In the genomic region with DNA sequence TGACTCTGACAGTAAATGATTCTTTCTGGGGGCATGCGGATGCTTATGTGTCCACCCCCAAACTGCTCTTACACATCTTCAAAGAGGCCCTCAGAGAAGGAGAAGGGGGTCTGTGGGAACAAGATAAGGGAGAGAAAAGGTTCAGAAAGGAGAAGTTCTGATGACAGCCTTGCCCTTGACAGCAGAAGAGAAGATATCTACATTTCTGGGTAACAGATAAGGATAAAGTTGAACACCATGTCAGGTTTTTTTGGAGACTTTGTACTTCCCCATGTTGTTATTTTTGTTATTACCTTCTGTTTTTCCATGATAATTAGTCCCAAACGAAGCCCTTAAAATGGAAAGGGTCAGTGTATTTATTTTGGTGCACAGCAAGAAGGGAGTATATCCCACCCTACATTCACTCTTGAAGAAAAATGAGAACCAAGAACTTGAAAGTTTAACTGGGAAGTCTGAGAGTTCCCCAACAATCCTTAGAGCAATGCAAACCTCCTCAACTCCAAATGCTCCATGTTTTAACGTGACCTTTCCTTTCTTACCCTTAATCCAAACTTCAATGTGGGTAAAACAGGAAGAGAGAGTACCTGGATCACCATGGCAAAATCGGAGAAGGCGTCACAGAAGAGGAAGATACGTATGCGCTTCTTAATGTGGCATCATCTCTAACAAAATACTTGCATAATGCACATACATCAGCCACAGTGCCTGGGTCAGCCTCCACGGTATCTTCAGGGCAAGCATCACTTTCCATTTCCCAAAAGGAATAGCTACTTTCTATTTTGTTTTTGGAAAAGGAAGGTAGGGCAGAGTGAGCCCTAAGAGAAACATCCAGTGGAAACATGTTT, we compare ENCODE assay signal across 1 cellular context.
TF ChIP-seq lines count a peak whose summit lies in the region.

No MANE protein-coding gene starts in this region.

TF ChIP-seq in K562, 482 proteins besides CTCF, POLR2A, EP300 and RAD21 (continued from another document and continues in another):
- TF ChIP-seq, protein P1, sequence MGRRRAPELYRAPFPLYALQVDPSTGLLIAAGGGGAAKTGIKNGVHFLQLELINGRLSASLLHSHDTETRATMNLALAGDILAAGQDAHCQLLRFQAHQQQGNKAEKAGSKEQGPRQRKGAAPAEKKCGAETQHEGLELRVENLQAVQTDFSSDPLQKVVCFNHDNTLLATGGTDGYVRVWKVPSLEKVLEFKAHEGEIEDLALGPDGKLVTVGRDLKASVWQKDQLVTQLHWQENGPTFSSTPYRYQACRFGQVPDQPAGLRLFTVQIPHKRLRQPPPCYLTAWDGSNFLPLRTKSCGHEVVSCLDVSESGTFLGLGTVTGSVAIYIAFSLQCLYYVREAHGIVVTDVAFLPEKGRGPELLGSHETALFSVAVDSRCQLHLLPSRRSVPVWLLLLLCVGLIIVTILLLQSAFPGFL (CRISPR knock-in tag; IDR thresholded peaks at IDR 0.05), result no peak
- no peak for TF ChIP-seq PPARD (CRISPR knock-in tag; IDR thresholded peaks at IDR 0.05)
- TF ChIP-seq, protein P2, sequence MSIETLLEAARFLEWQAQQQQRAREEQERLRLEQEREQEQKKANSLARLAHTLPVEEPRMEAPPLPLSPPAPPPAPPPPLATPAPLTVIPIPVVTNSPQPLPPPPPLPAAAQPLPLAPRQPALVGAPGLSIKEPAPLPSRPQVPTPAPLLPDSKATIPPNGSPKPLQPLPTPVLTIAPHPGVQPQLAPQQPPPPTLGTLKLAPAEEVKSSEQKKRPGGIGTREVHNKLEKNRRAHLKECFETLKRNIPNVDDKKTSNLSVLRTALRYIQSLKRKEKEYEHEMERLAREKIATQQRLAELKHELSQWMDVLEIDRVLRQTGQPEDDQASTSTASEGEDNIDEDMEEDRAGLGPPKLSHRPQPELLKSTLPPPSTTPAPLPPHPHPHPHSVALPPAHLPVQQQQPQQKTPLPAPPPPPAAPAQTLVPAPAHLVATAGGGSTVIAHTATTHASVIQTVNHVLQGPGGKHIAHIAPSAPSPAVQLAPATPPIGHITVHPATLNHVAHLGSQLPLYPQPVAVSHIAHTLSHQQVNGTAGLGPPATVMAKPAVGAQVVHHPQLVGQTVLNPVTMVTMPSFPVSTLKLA (conservative IDR thresholded peaks at IDR 0.05), result 0 out of 4 replicates have a peak, but pooled peaks of 1 of the 2 experiments have one; percentile 44
- TF ChIP-seq, protein P3, sequence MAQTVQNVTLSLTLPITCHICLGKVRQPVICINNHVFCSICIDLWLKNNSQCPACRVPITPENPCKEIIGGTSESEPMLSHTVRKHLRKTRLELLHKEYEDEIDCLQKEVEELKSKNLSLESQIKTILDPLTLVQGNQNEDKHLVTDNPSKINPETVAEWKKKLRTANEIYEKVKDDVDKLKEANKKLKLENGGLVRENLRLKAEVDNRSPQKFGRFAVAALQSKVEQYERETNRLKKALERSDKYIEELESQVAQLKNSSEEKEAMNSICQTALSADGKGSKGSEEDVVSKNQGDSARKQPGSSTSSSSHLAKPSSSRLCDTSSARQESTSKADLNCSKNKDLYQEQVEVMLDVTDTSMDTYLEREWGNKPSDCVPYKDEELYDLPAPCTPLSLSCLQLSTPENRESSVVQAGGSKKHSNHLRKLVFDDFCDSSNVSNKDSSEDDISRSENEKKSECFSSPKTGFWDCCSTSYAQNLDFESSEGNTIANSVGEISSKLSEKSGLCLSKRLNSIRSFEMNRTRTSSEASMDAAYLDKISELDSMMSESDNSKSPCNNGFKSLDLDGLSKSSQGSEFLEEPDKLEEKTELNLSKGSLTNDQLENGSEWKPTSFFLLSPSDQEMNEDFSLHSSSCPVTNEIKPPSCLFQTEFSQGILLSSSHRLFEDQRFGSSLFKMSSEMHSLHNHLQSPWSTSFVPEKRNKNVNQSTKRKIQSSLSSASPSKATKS (CRISPR knock-in tag; IDR thresholded peaks at IDR 0.05), result no peak
- peak; percentile 90 for TF ChIP-seq CCNT2 (IDR thresholded peaks at IDR 0.05; ENCODE audit: borderline replicate concordance, extremely low read depth, insufficient read length, low read depth, low read length)
- TF ChIP-seq CHD1 (IDR thresholded peaks at IDR 0.05; ENCODE audit: low read length), result no peak
- no peak for TF ChIP-seq ZNF561 (CRISPR knock-in tag; conservative IDR thresholded peaks at IDR 0.05)
- no peak for TF ChIP-seq SLC30A9 (CRISPR knock-in tag; IDR thresholded peaks at IDR 0.05)
- TF ChIP-seq SRF (CRISPR knock-in tag; IDR thresholded peaks at IDR 0.05), result no peak
- TF ChIP-seq PTTG1 (tag; IDR thresholded peaks at IDR 0.05; ENCODE audit: low read depth), result no peak
- TF ChIP-seq, protein P4, sequence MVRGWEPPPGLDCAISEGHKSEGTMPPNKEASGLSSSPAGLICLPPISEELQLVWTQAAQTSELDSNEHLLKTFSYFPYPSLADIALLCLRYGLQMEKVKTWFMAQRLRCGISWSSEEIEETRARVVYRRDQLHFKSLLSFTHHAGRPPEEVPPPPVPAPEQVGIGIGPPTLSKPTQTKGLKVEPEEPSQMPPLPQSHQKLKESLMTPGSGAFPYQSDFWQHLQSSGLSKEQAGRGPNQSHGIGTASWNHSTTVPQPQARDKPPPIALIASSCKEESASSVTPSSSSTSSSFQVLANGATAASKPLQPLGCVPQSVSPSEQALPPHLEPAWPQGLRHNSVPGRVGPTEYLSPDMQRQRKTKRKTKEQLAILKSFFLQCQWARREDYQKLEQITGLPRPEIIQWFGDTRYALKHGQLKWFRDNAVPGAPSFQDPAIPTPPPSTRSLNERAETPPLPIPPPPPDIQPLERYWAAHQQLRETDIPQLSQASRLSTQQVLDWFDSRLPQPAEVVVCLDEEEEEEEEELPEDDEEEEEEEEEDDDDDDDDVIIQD (CRISPR knock-in tag; IDR thresholded peaks at IDR 0.05), result no peak
- no peak for TF ChIP-seq NFE2 (IDR thresholded peaks at IDR 0.05; ENCODE audit: low read depth)
- TF ChIP-seq, protein P5, sequence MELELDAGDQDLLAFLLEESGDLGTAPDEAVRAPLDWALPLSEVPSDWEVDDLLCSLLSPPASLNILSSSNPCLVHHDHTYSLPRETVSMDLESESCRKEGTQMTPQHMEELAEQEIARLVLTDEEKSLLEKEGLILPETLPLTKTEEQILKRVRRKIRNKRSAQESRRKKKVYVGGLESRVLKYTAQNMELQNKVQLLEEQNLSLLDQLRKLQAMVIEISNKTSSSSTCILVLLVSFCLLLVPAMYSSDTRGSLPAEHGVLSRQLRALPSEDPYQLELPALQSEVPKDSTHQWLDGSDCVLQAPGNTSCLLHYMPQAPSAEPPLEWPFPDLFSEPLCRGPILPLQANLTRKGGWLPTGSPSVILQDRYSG (tag; conservative IDR thresholded peaks at IDR 0.05; ENCODE audit: low read depth), result 0 out of 2 replicates have a peak, but pooled peaks have one; percentile 40
- no peak for TF ChIP-seq CAMTA2 (CRISPR knock-in tag; conservative IDR thresholded peaks at IDR 0.05)
- TF ChIP-seq CBFB (CRISPR knock-in tag; IDR thresholded peaks at IDR 0.05), result no peak
- TF ChIP-seq RBM15 (IDR thresholded peaks at IDR 0.05; ENCODE audit: insufficient read depth, low read length), result no peak
- no peak for TF ChIP-seq PCBP2 (IDR thresholded peaks at IDR 0.05; ENCODE audit: low read depth, low read length, poor library complexity, severe bottlenecking)
- TF ChIP-seq ZNF239 (CRISPR knock-in tag; IDR thresholded peaks at IDR 0.05), result no peak
- TF ChIP-seq, protein P6, sequence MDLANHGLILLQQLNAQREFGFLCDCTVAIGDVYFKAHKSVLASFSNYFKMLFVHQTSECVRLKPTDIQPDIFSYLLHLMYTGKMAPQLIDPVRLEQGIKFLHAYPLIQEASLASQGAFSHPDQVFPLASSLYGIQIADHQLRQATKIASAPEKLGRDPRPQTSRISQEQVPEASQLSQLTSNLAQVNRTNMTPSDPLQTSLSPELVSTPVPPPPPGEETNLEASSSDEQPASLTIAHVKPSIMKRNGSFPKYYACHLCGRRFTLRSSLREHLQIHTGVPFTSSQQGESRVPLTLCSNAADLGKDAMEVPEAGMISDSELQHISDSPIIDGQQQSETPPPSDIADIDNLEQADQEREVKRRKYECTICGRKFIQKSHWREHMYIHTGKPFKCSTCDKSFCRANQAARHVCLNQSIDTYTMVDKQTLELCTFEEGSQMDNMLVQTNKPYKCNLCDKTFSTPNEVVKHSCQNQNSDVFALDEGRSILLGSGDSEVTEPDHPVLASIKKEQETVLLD (IDR thresholded peaks at IDR 0.05), result peak; percentile 29; the same call in 1 of the 2 replicates
- no peak for TF ChIP-seq BCL6 (CRISPR knock-in tag; IDR thresholded peaks at IDR 0.05)
- TF ChIP-seq POLR3A (IDR thresholded peaks at IDR 0.05; ENCODE audit: borderline replicate concordance, extremely low read depth, insufficient read depth, insufficient read length), result no peak
- no peak for TF ChIP-seq ZNF408 (CRISPR knock-in tag; IDR thresholded peaks at IDR 0.05; ENCODE audit: low read depth)
- TF ChIP-seq, protein P7, sequence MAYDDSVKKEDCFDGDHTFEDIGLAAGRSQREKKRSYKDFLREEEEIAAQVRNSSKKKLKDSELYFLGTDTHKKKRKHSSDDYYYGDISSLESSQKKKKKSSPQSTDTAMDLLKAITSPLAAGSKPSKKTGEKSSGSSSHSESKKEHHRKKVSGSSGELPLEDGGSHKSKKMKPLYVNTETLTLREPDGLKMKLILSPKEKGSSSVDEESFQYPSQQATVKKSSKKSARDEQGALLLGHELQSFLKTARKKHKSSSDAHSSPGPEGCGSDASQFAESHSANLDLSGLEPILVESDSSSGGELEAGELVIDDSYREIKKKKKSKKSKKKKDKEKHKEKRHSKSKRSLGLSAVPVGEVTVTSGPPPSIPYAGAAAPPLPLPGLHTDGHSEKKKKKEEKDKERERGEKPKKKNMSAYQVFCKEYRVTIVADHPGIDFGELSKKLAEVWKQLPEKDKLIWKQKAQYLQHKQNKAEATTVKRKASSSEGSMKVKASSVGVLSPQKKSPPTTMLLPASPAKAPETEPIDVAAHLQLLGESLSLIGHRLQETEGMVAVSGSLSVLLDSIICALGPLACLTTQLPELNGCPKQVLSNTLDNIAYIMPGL (CRISPR knock-in tag; IDR thresholded peaks at IDR 0.05), result no peak
- TF ChIP-seq, protein P8, sequence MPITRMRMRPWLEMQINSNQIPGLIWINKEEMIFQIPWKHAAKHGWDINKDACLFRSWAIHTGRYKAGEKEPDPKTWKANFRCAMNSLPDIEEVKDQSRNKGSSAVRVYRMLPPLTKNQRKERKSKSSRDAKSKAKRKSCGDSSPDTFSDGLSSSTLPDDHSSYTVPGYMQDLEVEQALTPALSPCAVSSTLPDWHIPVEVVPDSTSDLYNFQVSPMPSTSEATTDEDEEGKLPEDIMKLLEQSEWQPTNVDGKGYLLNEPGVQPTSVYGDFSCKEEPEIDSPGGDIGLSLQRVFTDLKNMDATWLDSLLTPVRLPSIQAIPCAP (CRISPR knock-in tag; IDR thresholded peaks at IDR 0.05; ENCODE audit: borderline replicate concordance), result no peak
- TF ChIP-seq, protein P9, sequence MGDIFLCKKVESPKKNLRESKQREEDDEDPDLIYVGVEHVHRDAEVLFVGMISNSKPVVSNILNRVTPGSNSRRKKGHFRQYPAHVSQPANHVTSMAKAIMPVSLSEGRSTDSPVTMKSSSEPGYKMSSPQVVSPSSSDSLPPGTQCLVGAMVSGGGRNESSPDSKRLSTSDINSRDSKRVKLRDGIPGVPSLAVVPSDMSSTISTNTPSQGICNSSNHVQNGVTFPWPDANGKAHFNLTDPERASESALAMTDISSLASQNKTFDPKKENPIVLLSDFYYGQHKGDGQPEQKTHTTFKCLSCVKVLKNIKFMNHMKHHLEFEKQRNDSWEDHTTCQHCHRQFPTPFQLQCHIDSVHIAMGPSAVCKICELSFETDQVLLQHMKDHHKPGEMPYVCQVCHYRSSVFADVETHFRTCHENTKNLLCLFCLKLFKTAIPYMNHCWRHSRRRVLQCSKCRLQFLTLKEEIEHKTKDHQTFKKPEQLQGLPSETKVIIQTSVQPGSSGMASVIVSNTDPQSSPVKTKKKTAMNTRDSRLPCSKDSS (IDR thresholded peaks at IDR 0.05; ENCODE audit: low read depth, partially characterized antibody), result no peak
- TF ChIP-seq ZNF140 (CRISPR knock-in tag; IDR thresholded peaks at IDR 0.05), result no peak
- no peak for TF ChIP-seq ZNF146 (CRISPR knock-in tag; IDR thresholded peaks at IDR 0.05; ENCODE audit: unreplicated experiment)
- no peak for TF ChIP-seq ETS2 (tag; IDR thresholded peaks at IDR 0.05; ENCODE audit: borderline replicate concordance, poor library complexity, severe bottlenecking)
- TF ChIP-seq TRIM24 (IDR thresholded peaks at IDR 0.05), result peak; percentile 95 to 96
- peak; percentile 78 for TF ChIP-seq MTA1 (IDR thresholded peaks at IDR 0.05; ENCODE audit: borderline replicate concordance)
- peak; percentile 68 for TF ChIP-seq ZNF311 (CRISPR knock-in tag; IDR thresholded peaks at IDR 0.05)
- peak; percentile 63 for TF ChIP-seq ZBED1 (IDR thresholded peaks at IDR 0.05)
- peak; percentile 79 for TF ChIP-seq HDAC2 (IDR thresholded peaks at IDR 0.05)
- TF ChIP-seq HCFC1 (IDR thresholded peaks at IDR 0.05; ENCODE audit: low read depth, low read length), result no peak
- no peak for TF ChIP-seq MED1 (CRISPR knock-in tag; IDR thresholded peaks at IDR 0.05; ENCODE audit: borderline replicate concordance)
- peak; percentile 61; the same call in 1 of the 2 replicates for TF ChIP-seq BCOR (IDR thresholded peaks at IDR 0.05)
- no peak for TF ChIP-seq NELFE (IDR thresholded peaks at IDR 0.05; ENCODE audit: insufficient read depth, insufficient read length)
- TF ChIP-seq, protein P10, sequence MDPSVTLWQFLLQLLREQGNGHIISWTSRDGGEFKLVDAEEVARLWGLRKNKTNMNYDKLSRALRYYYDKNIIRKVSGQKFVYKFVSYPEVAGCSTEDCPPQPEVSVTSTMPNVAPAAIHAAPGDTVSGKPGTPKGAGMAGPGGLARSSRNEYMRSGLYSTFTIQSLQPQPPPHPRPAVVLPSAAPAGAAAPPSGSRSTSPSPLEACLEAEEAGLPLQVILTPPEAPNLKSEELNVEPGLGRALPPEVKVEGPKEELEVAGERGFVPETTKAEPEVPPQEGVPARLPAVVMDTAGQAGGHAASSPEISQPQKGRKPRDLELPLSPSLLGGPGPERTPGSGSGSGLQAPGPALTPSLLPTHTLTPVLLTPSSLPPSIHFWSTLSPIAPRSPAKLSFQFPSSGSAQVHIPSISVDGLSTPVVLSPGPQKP (CRISPR knock-in tag; IDR thresholded peaks at IDR 0.05), result no peak
- TF ChIP-seq ZNF232 (CRISPR knock-in tag; IDR thresholded peaks at IDR 0.05), result no peak
- TF ChIP-seq, protein P11, sequence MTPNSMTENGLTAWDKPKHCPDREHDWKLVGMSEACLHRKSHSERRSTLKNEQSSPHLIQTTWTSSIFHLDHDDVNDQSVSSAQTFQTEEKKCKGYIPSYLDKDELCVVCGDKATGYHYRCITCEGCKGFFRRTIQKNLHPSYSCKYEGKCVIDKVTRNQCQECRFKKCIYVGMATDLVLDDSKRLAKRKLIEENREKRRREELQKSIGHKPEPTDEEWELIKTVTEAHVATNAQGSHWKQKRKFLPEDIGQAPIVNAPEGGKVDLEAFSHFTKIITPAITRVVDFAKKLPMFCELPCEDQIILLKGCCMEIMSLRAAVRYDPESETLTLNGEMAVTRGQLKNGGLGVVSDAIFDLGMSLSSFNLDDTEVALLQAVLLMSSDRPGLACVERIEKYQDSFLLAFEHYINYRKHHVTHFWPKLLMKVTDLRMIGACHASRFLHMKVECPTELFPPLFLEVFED (CRISPR knock-in tag; conservative IDR thresholded peaks at IDR 0.05), result no peak
